In the genomic region with DNA sequence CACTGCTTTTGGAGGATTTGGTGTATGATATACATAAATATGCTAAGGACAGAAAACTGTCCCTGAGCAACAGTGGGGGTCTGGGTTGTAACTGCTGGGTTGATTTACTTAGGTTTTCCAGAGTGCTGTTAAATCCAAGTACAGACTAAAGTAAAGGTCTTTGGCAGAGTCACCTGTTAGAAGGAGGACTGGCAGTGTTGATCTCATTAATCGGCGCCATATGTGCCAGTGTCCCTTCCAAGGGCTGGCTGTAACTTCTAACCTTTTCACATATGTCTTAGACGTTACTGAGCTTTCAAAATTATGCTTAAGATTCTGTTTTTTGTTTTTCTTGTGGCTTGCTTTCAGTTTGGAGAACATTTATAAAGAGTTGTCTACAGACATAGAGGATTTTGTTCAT, we compare ENCODE assay signal across 14 cellular contexts. TPM values are rescaled to one million over a fixed set of nuclear protein-coding genes. Genes with fewer than 3 reads are reported as not detected.
DNase-seq lines count a peak whose midpoint lies in the region; ATAC-seq and TF ChIP-seq lines count a peak whose summit lies in the region.
"Had no signal": no experiment of that assay in that cellular context is flagged by ENCODE, and none has a peak within 500 bp of the region (broad histone marks: within the 10 kb centered on the region; RNA-seq: fewer than 3 reads in every experiment).

No MANE protein-coding gene starts in this region.

- H4K20me1 ChIP-seq in hepatocyte (ENCODE audit: insufficient read depth, poor library complexity, severe bottlenecking) (no peaks in the 10 kb centered on the region), smooth muscle cell (ENCODE audit: low read depth) (peaks cover 4% of the 10 kb centered on the region)

- H3K79me2 ChIP-seq in hepatocyte (peaks cover 33% of the 10 kb centered on the region), smooth muscle cell (ENCODE audit: low read depth) (peaks cover 21% of the 10 kb centered on the region)

- H3K27me3 ChIP-seq in adrenal gland (no peaks in the 10 kb centered on the region), hepatocyte (no peaks in the 10 kb centered on the region), smooth muscle cell (ENCODE audit: low read depth) (no peaks in the 10 kb centered on the region)

- H3K9me2 ChIP-seq in hepatocyte (replicated peaks; ENCODE audit: insufficient read depth), result no peaks in the 10 kb centered on the region

- H2AFZ ChIP-seq in hepatocyte, result no peak overlapping the region
- no peak overlapping the region for H2AFZ ChIP-seq in smooth muscle cell (ENCODE audit: low read depth)
- H2AFZ ChIP-seq: GM23338 had no signal

- WGBS in adrenal gland, 4 donors, result 54 to 69% (median 60%) methylated on average over 3 of the region's 3 CpGs
- 93% methylated on average over 3 of the region's 3 CpGs for WGBS in hepatocyte (ENCODE audit: low lambda C conversion rate, missing lambda C conversion rate)
- 95% methylated on average over 3 of the region's 3 CpGs for WGBS in smooth muscle cell (ENCODE audit: low lambda C conversion rate)

- H3K4me3 ChIP-seq in adrenal gland, result no peak overlapping the region
- no peak overlapping the region for H3K4me3 ChIP-seq in hepatocyte
- H3K4me3 ChIP-seq in smooth muscle cell, result no peak overlapping the region
- H3K4me3 ChIP-seq: GM12878, GM23338 had no signal

- H3K36me3 ChIP-seq in adrenal gland (replicated peaks in 1 of 2), result peaks cover 0 to 55% of the 10 kb centered on the region in 2 donors
- no peaks in the 10 kb centered on the region for H3K36me3 ChIP-seq in hepatocyte (replicated peaks; ENCODE audit: insufficient read depth, low read depth)
- peaks cover 8% of the 10 kb centered on the region for H3K36me3 ChIP-seq in smooth muscle cell (ENCODE audit: low read depth)

- peaks cover 20 to 43% of the 10 kb centered on the region in 2 donors for H3K4me1 ChIP-seq in adrenal gland (replicated peaks in 1 of 2)
- peaks cover 8% of the 10 kb centered on the region for H3K4me1 ChIP-seq in hepatocyte (ENCODE audit: insufficient read depth)
- peaks cover 8% of the 10 kb centered on the region for H3K4me1 ChIP-seq in smooth muscle cell (ENCODE audit: low read depth)
- H3K4me1 ChIP-seq: Caco-2 had no signal

- in situ Hi-C loops in G401 (cut with HindIII; ENCODE audit: low sequenced_read_pairs), result no loop called here

- no peak for TF ChIP-seq POLR2A in adrenal gland (IDR thresholded peaks at IDR 0.05)

- H3K4me2 ChIP-seq in hepatocyte, result no peak overlapping the region
- no peak overlapping the region for H3K4me2 ChIP-seq in smooth muscle cell
- H3K4me2 ChIP-seq: GM23338 had no signal

- H3K9me3 ChIP-seq in adrenal gland (replicated peaks in 1 of 3) (no peaks in the 10 kb centered on the region), hepatocyte (ENCODE audit: low read depth) (no peaks in the 10 kb centered on the region), smooth muscle cell (replicated peaks; ENCODE audit: low read depth) (no peaks in the 10 kb centered on the region)
- H3K9me3 ChIP-seq: Caco-2 had no signal

- no peak overlapping the region for H3K9ac ChIP-seq in smooth muscle cell (ENCODE audit: low read depth)

- intact Hi-C loops in adrenal gland (cut with DNase I) (no loop called here), Right ventricle myocardium superior (cut with DNase I) (no loop called here)

- DNase-seq in G401 (ENCODE audit: low spot score) (peak; percentile 79), adrenal gland (no peak), hepatocyte (ENCODE audit: low spot score) (no peak), smooth muscle cell (lab: John Stamatoyannopoulos, UW; ENCODE audit: unreplicated experiment) (no peak), COR-L47 (lab: John Stamatoyannopoulos, UW) (no peak), NCI-H1436 treated with DMSO at 0.1 percent for 48 hours (lab: John Stamatoyannopoulos, UW) (no peak), Right ventricle myocardium superior (no peak)
- DNase-seq: Caco-2; CD8-positive, alpha-beta T cell; H7; KG1 had no signal

- TF ChIP-seq CTCF in adrenal gland (IDR thresholded peaks at IDR 0.05) (no peak), hepatocyte (IDR thresholded peaks at IDR 0.05; ENCODE audit: poor library complexity) (no peak), smooth muscle cell (IDR thresholded peaks at IDR 0.05; ENCODE audit: borderline replicate concordance, insufficient read depth, poor library complexity, severe bottlenecking) (no peak)

- ATAC-seq in GM21529 (IDR thresholded peaks at IDR 0.05; ENCODE audit: unreplicated experiment), result no peak
- ATAC-seq in Right ventricle myocardium superior (ENCODE audit: poor library complexity), result no peak
- ATAC-seq: CD8-positive, alpha-beta T cell; GM12878; GM23338 had no signal

- H3F3A ChIP-seq in smooth muscle cell (ENCODE audit: low read depth), result no peaks in the 10 kb centered on the region

- H3K27ac ChIP-seq in adrenal gland (peak overlapping the region; percentile 34 to 83 (median 78)), hepatocyte (peak overlapping the region; percentile 37), smooth muscle cell (ENCODE audit: low read depth) (peak overlapping the region; percentile 81)

RNA-seq across cellular contexts. Expression of gene UNG, which starts 5.1 kb away (rescaled TPM):
- 73.7 and 94.8 TPM in 2 replicates for total RNA-seq in G401 (2014; rRNA removed; shearing (Covaris generic))
- 100 to 1,000 TPM in 3 of 8 donors, 10 to 100 TPM in 5; 55.9 to 135 (median 84.0) TPM for total RNA-seq in adrenal gland
- 10 to 100 TPM; 52.5 to 74.2 (median 68.7) TPM for polyA plus RNA-seq in adrenal gland
- 35.7 and 40.4 TPM in 2 replicates for total RNA-seq in hepatocyte
- 35.3 and 41.2 TPM in 2 replicates for polyA plus RNA-seq in hepatocyte
- 17.1 and 18.2 TPM in 2 replicates for total RNA-seq in smooth muscle cell
- 22.8 and 27.3 TPM in 2 replicates for polyA plus RNA-seq in smooth muscle cell
- 24.8 TPM for total RNA-seq in Right ventricle myocardium superior

RNA-seq across cellular contexts. Expression of gene ALKBH2, which starts 9.2 kb away (rescaled TPM):
- total RNA-seq in G401 (2014; rRNA removed; shearing (Covaris generic)), result 47.9 and 54.5 TPM in 2 replicates
- total RNA-seq in adrenal gland, result 10 to 100 TPM in 6 of 8 donors, 1 to 10 TPM in 2; 4.2 to 19.9 (median 12.9) TPM
- polyA plus RNA-seq in adrenal gland, result 10 to 100 TPM; 18.3 to 43.6 (median 40.8) TPM
- total RNA-seq in hepatocyte, result 10.1 and 14.0 TPM in 2 replicates
- 18.6 and 22.1 TPM in 2 replicates for polyA plus RNA-seq in hepatocyte
- total RNA-seq in smooth muscle cell, result 6.3 and 13.6 TPM in 2 replicates
- polyA plus RNA-seq in smooth muscle cell, result 17.6 and 23.3 TPM in 2 replicates
- total RNA-seq in Right ventricle myocardium superior, result 7.2 TPM

RNA-seq across cellular contexts. Expression of gene ACACB, which starts 13.9 kb away (rescaled TPM):
- total RNA-seq in G401 (2014; rRNA removed; shearing (Covaris generic)), result 1.7 and 2.6 TPM in 2 replicates
- 100 to 1,000 TPM in 2 of 8 donors, 10 to 100 TPM in 6; 41.1 to 143 (median 74.0) TPM for total RNA-seq in adrenal gland
- polyA plus RNA-seq in adrenal gland, result 10 to 100 TPM; 35.5 to 87.0 (median 47.5) TPM
- 9.3 and 13.3 TPM in 2 replicates for total RNA-seq in hepatocyte
- polyA plus RNA-seq in hepatocyte, result 3.8 and 3.9 TPM in 2 replicates
- 2.0 and 3.0 TPM in 2 replicates for total RNA-seq in smooth muscle cell
- polyA plus RNA-seq in smooth muscle cell, result 0.58 and 2.2 TPM in 2 replicates
- total RNA-seq in Right ventricle myocardium superior, result 167 TPM

RNA-seq across cellular contexts. Expression of gene USP30, which starts 50.1 kb away (rescaled TPM):
- 20.5 and 21.6 TPM in 2 replicates for total RNA-seq in G401 (2014; rRNA removed; shearing (Covaris generic))
- total RNA-seq in adrenal gland (10 to 100 TPM; 22.0 to 36.1 (median 26.8) TPM), hepatocyte (13.8 and 19.8 TPM in 2 replicates), smooth muscle cell (15.1 and 19.9 TPM in 2 replicates), Right ventricle myocardium superior (12.2 TPM)
- polyA plus RNA-seq in adrenal gland (10 to 100 TPM in 2 of 3 donors, 1 to 10 TPM in 1; 9.3 to 28.0 (median 11.8) TPM), hepatocyte (11.2 and 12.5 TPM in 2 replicates), smooth muscle cell (9.1 and 10.3 TPM in 2 replicates)
